Comparison of ENCODE assay signal across 8 cellular contexts in genomic region chr4:139176299-139177048, GRCh38. TPM values are rescaled to one million over a fixed set of nuclear protein-coding genes. Genes with fewer than 3 reads are reported as not detected.
DNase-seq lines count a peak whose midpoint lies in the region; ATAC-seq and TF ChIP-seq lines count a peak whose summit lies in the region.

No MANE protein-coding gene starts in this region.

- no peak for TF ChIP-seq CTCF in left lung (IDR thresholded peaks at IDR 0.05)

- ATAC-seq in HG03066 (IDR thresholded peaks at IDR 0.05; ENCODE audit: low read depth, unreplicated experiment) (peak; percentile 19), left lung (peak; percentile 74)

- peaks cover 23% of the 10 kb centered on the region for H3K27me3 Mint-ChIP-seq in activated CD4-positive, alpha-beta T cell treated with anti-CD3 and anti-CD28 coated beads, Interleukin-2, amount 10 ng/mL, durations not matched to agents 24 days and 14 days

- H3K27ac ChIP-seq in left lung = peak overlapping the region; percentile 99 to 100

- peak overlapping the region; percentile 82 for H3K27ac Mint-ChIP-seq in activated CD4-positive, alpha-beta T cell treated with anti-CD3 and anti-CD28 coated beads, Interleukin-2, amount 10 ng/mL, durations not matched to agents 24 days and 14 days

- H3K9me3 Mint-ChIP-seq in activated CD4-positive, alpha-beta T cell treated with anti-CD3 and anti-CD28 coated beads, Interleukin-2, amount 10 ng/mL, durations not matched to agents 24 days and 14 days = no peaks in the 10 kb centered on the region

- H3K4me3 Mint-ChIP-seq in activated CD4-positive, alpha-beta T cell treated with anti-CD3 and anti-CD28 coated beads, Interleukin-2, amount 10 ng/mL, durations not matched to agents 24 days and 14 days = peak overlapping the region; percentile 94

- DNase-seq in NCI-H446 (lab: John Stamatoyannopoulos, UW) (peak; percentile 15 to 62), NCI-H446 treated with DMSO at 0.1 percent for 48 hours (lab: John Stamatoyannopoulos, UW) (no peak), NCI-H345 treated with DMSO at 0.1 percent for 48 hours (lab: John Stamatoyannopoulos, UW; ENCODE audit: unreplicated experiment) (peak; percentile 51), dedifferentiated amniotic fluid mesenchymal stem cell (ENCODE audit: extremely low spot score) (peak; percentile 29), left lung (peak; percentile 91 to 97)
- DNase-seq in activated CD4-positive, alpha-beta T cell treated with anti-CD3 and anti-CD28 coated beads, Interleukin-2, amount 10 ng/mL, durations not matched to agents 24 days and 14 days = peak; percentile 94
- peak; percentile 57 for DNase-seq in stimulated activated CD4-positive, alpha-beta T cell treated with anti-CD3 and anti-CD28 coated beads, Interleukin-2, amount 100 ng/mL, for 4 hours (ENCODE audit: low read depth)

- peaks cover 5 to 40% of the 10 kb centered on the region in 2 donors for H3K4me1 ChIP-seq in left lung

- intact Hi-C loops in activated CD4-positive, alpha-beta T cell treated with anti-CD3 and anti-CD28 coated beads, Interleukin-2, amount 10 ng/mL, durations not matched to agents 24 days and 14 days (cut with micrococcal nuclease) = loop anchor here (1.0 to 10.0 kb wide), 9 partner anchors 78 to 1348 kb away; partner anchors contain the start of genes ELMOD2, MAML3, NAA15 and NOCT
- intact Hi-C loops in left lung (cut with DNase I) = loop anchor here in 1 of 2 donors (10.0 kb wide), 1 partner anchor 82 kb away; no protein-coding TSS in a partner anchor

- no peaks in the 10 kb centered on the region for H3K9me3 ChIP-seq in left lung

- H3K27me3 ChIP-seq in left lung = no peaks in the 10 kb centered on the region

- peaks cover 2% of the 10 kb centered on the region for H3K36me3 Mint-ChIP-seq in activated CD4-positive, alpha-beta T cell treated with anti-CD3 and anti-CD28 coated beads, Interleukin-2, amount 10 ng/mL, durations not matched to agents 24 days and 14 days (ENCODE audit: low read depth)

- H3K36me3 ChIP-seq in left lung = no peaks in the 10 kb centered on the region

- peak overlapping the region; percentile 84 for H3K4me3 ChIP-seq in left lung

- H3K4me1 Mint-ChIP-seq in activated CD4-positive, alpha-beta T cell treated with anti-CD3 and anti-CD28 coated beads, Interleukin-2, amount 10 ng/mL, durations not matched to agents 24 days and 14 days = peaks cover 34% of the 10 kb centered on the region

RNA-seq across cellular contexts. Expression of gene ELF2, which starts 0.5 kb away (rescaled TPM):
- 30.1 and 30.5 TPM in 2 replicates for total RNA-seq in activated CD4-positive, alpha-beta T cell treated with anti-CD3 and anti-CD28 coated beads, Interleukin-2, amount 10 ng/mL, durations not matched to agents 24 days and 14 days
- 10 to 100 TPM; 37.3 to 42.6 TPM for total RNA-seq in left lung
